Comparison of ENCODE assay signal across 7 cellular contexts in the genomic region with DNA sequence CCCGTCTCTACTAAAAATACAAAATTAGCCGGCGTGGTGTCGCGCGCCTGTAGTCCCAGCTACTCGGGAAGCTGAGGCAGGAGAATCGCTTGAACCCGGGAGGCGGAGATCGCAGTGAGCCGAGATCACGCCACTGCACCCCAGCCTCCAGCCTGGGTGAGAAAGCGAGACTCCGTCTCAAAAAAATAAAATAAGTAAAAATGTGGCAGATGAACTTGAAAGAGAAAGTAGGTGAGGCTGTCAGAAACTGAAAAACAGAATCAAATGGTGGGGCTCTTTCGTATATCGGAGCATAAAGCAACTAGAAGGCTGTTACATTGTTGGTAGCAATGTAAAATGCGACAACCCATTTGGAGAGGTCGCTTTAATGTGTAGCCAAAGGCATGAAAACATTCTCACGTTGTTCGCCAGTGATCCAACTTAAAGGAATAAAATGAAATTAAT. TPM values are rescaled to one million over a fixed set of nuclear protein-coding genes. Genes with fewer than 3 reads are reported as not detected.
DNase-seq lines count a peak whose midpoint lies in the region; ATAC-seq and TF ChIP-seq lines count a peak whose summit lies in the region.

No MANE protein-coding gene starts in this region.

- DNase-seq in HL-60 (ENCODE audit: low read depth in 1 of 2, low spot score in 1 of 2) (no peak), ascending aorta (ENCODE audit: low spot score in 2 of 2) (no peak), kidney epithelial cell (ENCODE audit: low read depth) (no peak), substantia nigra (lab: John Stamatoyannopoulos, UW) (no peak), NCI-H1436 (lab: John Stamatoyannopoulos, UW) (no peak)

- peaks cover 8 to 16% of the 10 kb centered on the region in 2 donors for H3K4me1 ChIP-seq in ascending aorta

- peaks cover 4 to 5% of the 10 kb centered on the region in 2 donors for H3K36me3 ChIP-seq in ascending aorta
- no peaks in the 10 kb centered on the region for H3K36me3 ChIP-seq in kidney epithelial cell (ENCODE audit: control insufficient read depth, insufficient read depth, low read length)

- intact Hi-C loops in ascending aorta (cut with DNase I), result loop anchor here (2.0 to 10.0 kb wide), 4 partner anchors 72 to 815 kb away; partner anchors contain the start of genes ADCY6, ARF3, TUBA1C and VDR

- peaks cover 0 to 9% of the 10 kb centered on the region in 2 donors for H3K9me3 ChIP-seq in ascending aorta

- TF ChIP-seq CTCF in HL-60 (IDR thresholded peaks at IDR 0.05; ENCODE audit: insufficient read depth, low read length), result no peak
- TF ChIP-seq CTCF in ascending aorta (IDR thresholded peaks at IDR 0.05), result no peak
- TF ChIP-seq CTCF in kidney epithelial cell (IDR thresholded peaks at IDR 0.05; ENCODE audit: insufficient read depth, low read length, poor library complexity, severe bottlenecking), result no peak

- H3K4me3 ChIP-seq in HL-60 (replicated peaks; ENCODE audit: insufficient read depth, low read length) (peak overlapping the region; percentile 46), ascending aorta (peak overlapping the region; percentile 73 to 99), kidney epithelial cell (ENCODE audit: low read depth, low read length) (peak overlapping the region; percentile 73)

- ATAC-seq in GM18498 (IDR thresholded peaks at IDR 0.05; ENCODE audit: unreplicated experiment), result peak; percentile 6
- ATAC-seq in HG03442 (IDR thresholded peaks at IDR 0.05; ENCODE audit: unreplicated experiment), result no peak

- H3K27me3 ChIP-seq in HL-60 (ENCODE audit: insufficient read depth, poor library complexity, severe bottlenecking) (no peaks in the 10 kb centered on the region), ascending aorta (no peaks in the 10 kb centered on the region), kidney epithelial cell (ENCODE audit: control insufficient read depth, insufficient read depth, low read length) (no peaks in the 10 kb centered on the region)

- H3K27ac ChIP-seq in HL-60 (replicated peaks), result peak overlapping the region; percentile 96
- H3K27ac ChIP-seq in ascending aorta, result peak overlapping the region; percentile 89 to 99
- peak overlapping the region; percentile 63 for H3K27ac ChIP-seq in substantia nigra (ENCODE audit: low read depth, low read length, poor library complexity, severe bottlenecking)

RNA-seq across cellular contexts. Expression of gene CCNT1, which starts 0.8 kb away (rescaled TPM):
- 28.0 TPM for total RNA-seq in ascending aorta
- total RNA-seq in kidney epithelial cell, result 25.9 and 29.5 TPM in 2 replicates

RNA-seq across cellular contexts. Expression of gene KANSL2, which starts 35.2 kb away (rescaled TPM):
- 30.1 TPM for total RNA-seq in ascending aorta
- total RNA-seq in kidney epithelial cell, result 47.2 and 78.2 TPM in 2 replicates
